10 cellular contexts compared by ENCODE assay signal in the genomic region with DNA sequence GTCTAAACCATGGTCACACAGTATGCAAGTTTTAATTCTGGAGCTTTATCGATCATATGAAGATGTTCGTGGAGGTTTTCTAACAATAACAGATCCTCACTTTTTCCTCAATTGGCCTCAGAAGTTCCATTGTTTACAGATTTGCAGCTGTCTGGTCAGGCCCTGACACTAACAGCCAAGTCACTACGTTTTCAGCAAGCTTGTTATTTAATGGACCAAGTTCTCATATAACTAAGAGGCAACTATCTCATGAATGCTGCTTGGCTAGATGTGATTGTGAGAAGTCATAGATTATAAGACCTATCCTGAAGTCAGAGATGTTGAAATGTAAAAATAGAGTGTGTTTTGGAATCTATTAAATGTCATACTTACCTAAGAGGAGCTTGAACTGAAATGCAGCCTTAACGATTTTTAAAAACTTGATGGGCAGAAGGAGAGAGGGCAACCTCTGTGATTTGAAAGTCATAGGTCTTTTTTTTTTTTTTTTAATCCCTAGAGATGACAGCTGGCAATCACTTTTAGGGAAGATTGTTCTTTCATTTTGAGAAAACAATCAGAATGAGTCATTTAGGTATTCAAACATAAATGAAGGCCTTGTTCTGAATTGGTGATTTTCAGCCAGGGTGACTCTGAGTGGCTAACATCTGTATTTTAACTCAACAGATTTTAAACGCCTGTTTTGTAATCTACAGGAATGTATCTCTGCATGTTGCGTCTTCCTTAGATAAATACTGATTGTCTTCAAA. TPM values are rescaled to one million over a fixed set of nuclear protein-coding genes. Genes with fewer than 3 reads are reported as not detected.
DNase-seq lines count a peak whose midpoint lies in the region; ATAC-seq, FAIRE-seq and TF ChIP-seq lines count a peak whose summit lies in the region.
"Had no signal": no experiment of that assay in that cellular context is flagged by ENCODE, and none has a peak within 500 bp of the region (broad histone marks: within the 10 kb centered on the region; RNA-seq: fewer than 3 reads in every experiment).

No MANE protein-coding gene starts in this region.

- H4K20me1 ChIP-seq in K562 (replicated peaks; ENCODE audit: control insufficient read depth, insufficient read depth, low read length) = no peaks in the 10 kb centered on the region

- BruUV-seq in K562 (replicated peaks; lab: Mats Ljungman, UMichigan) = no TSS peak

- H3K4me3 Mint-ChIP-seq in type B pancreatic cell = no peak overlapping the region

- no peak for TF ChIP-seq CTCF in left ventricle myocardium inferior (IDR thresholded peaks at IDR 0.05; ENCODE audit: borderline replicate concordance)
- no peak for TF ChIP-seq CTCF in K562 (IDR thresholded peaks at IDR 0.05 in 2 of 3, conservative IDR thresholded peaks at IDR 0.05 in 1 of 3; ENCODE audit: insufficient read depth in 2 of 3, low read depth in 1 of 3, low read length in 3 of 3)
- TF ChIP-seq CTCF in type B pancreatic cell (conservative IDR thresholded peaks at IDR 0.05) = no peak
- TF ChIP-seq CTCF in uterus (IDR thresholded peaks at IDR 0.05) = no peak

- H3K4me3 ChIP-seq in left ventricle myocardium inferior = no peak overlapping the region
- no peak overlapping the region for H3K4me3 ChIP-seq in K562
- H3K4me3 ChIP-seq in uterus = no peak overlapping the region

- H3K36me3 ChIP-seq in left ventricle myocardium inferior (no peaks in the 10 kb centered on the region), K562 (ENCODE audit: control insufficient read depth, insufficient read depth, low read length) (no peaks in the 10 kb centered on the region), uterus (no peaks in the 10 kb centered on the region)

- CTCF ChIA-PET in K562 (lab: Yijun Ruan, JAX; ENCODE audit: low intra/inter-chr PET ratio) = interaction anchor here (0.7 kb wide), 1 partner anchor 492 kb away, joined by 3 read pairs; no protein-coding TSS in a partner anchor

- peaks cover 4% of the 10 kb centered on the region for H3K9me3 Mint-ChIP-seq in type B pancreatic cell

- H3K27ac ChIP-seq in left ventricle myocardium inferior (replicated peaks) (peak overlapping the region; percentile 73), K562 (ENCODE audit: extremely low read depth, low read depth, low read length) (peak overlapping the region; percentile 12; the same call in 2 of the 3 replicates), uterus (no peak overlapping the region)

- no peaks in the 10 kb centered on the region for H3K36me3 Mint-ChIP-seq in type B pancreatic cell

- 44% methylated on average over 6 of the region's 6 CpGs for WGBS in K562 (ENCODE audit: insufficient coverage, low coverage, missing lambda C conversion rate)

- TF ChIP-seq POLR2A in K562 (conservative IDR thresholded peaks at IDR 0.05) (no peak), uterus (IDR thresholded peaks at IDR 0.05) (no peak)

- H3K27me3 ChIP-seq in left ventricle myocardium inferior (ENCODE audit: low read depth) (no peaks in the 10 kb centered on the region), K562 (ENCODE audit: control insufficient read depth in 2 of 2, insufficient read depth in 2 of 2, low read length in 2 of 2) (no peaks in the 10 kb centered on the region), uterus (no peaks in the 10 kb centered on the region)

- H3K27ac Mint-ChIP-seq in type B pancreatic cell = peak overlapping the region; percentile 9
- H3K27ac Mint-ChIP-seq: progenitor cell of endocrine pancreas had no signal

- no peaks in the 10 kb centered on the region for H3K9me1 ChIP-seq in K562 (ENCODE audit: control insufficient read depth, insufficient read depth, low read length)

- no peak for TF ChIP-seq EP300 in K562 (IDR thresholded peaks at IDR 0.05; ENCODE audit: low read length)

- H3K4me1 ChIP-seq in left ventricle myocardium inferior = peaks cover 63% of the 10 kb centered on the region
- H3K4me1 ChIP-seq in K562 (replicated peaks in 1 of 2; ENCODE audit: control insufficient read depth in 2 of 2, insufficient read depth in 2 of 2, low read length in 2 of 2) = peaks cover 4 to 56% of the 10 kb centered on the region in 2 experiments; a peak in 4 of 5 replicates
- H3K4me1 ChIP-seq in uterus = peaks cover 8 to 10% of the 10 kb centered on the region in 2 donors

- in situ Hi-C loops in K562 (cut with MboI) = no loop called here

- no peaks in the 10 kb centered on the region for H3K27me3 Mint-ChIP-seq in type B pancreatic cell
- H3K27me3 Mint-ChIP-seq: progenitor cell of endocrine pancreas had no signal

- no peaks in the 10 kb centered on the region for H3K9me3 ChIP-seq in left ventricle myocardium inferior (replicated peaks)
- H3K9me3 ChIP-seq in K562 (replicated peaks; ENCODE audit: control insufficient read depth, insufficient read depth, low read depth, low read length) = no peaks in the 10 kb centered on the region; the same call in 1 of the 2 replicates
- no peaks in the 10 kb centered on the region for H3K9me3 ChIP-seq in uterus

- H3K4me1 Mint-ChIP-seq in type B pancreatic cell (ENCODE audit: unreplicated experiment) = peaks cover 39% of the 10 kb centered on the region

- FAIRE-seq in K562 (lab: Jason Lieb, UNC) = peak; percentile 35

- H3K4me2 ChIP-seq in K562 (ENCODE audit: insufficient read depth, low read length) = no peak overlapping the region

- no peaks in the 10 kb centered on the region for H3K79me2 ChIP-seq in K562 (ENCODE audit: control insufficient read depth, insufficient read depth, low read length)

- intact Hi-C loops in left ventricle myocardium inferior (cut with micrococcal nuclease) = loop anchor here (10.0 kb wide), 1 partner anchor 62 kb away; the partner anchor contains the start of gene NAB1
- intact Hi-C loops in Right ventricle myocardium inferior (cut with DNase I) = loop anchor here (5.0 kb wide), 1 partner anchor 51 kb away; the partner anchor contains the start of gene NEMP2
- intact Hi-C loops in K562 (cut with micrococcal nuclease) = loop anchor here (5.0 kb wide), 1 partner anchor 51 kb away; the partner anchor contains the start of gene NEMP2
- intact Hi-C loops in uterus (cut with DNase I; ENCODE audit: low total_unique reads) = no loop called here

- H3K9ac ChIP-seq in K562 (ENCODE audit: insufficient read depth in 1 of 2, low read depth in 2 of 2, low read length in 2 of 2) = no peak overlapping the region; a peak in 1 of 4 replicates

- POLR2A ChIA-PET in K562 (lab: Yijun Ruan, JAX) = interaction anchor here (0.6 to 1.7 kb wide), 2 partner anchors 18 to 21 kb away, joined by 3 to 4 read pairs; no protein-coding TSS in a partner anchor

- H2AFZ ChIP-seq in K562 (ENCODE audit: low read depth, low read length) = peak overlapping the region; percentile 71

- ATAC-seq in Right ventricle myocardium inferior (no peak), HG02885 (IDR thresholded peaks at IDR 0.05; ENCODE audit: poor library complexity, unreplicated experiment) (peak; percentile 61), K562 (no peak), SK-N-SH treated with all-trans-retinoic acid at 6 μM for 48 hours (no peak)

- DNase-seq in left ventricle myocardium inferior (no peak), Right ventricle myocardium inferior (ENCODE audit: missing footprints) (no peak), K562 (ENCODE audit: extremely low read depth in 1 of 4, low spot score in 3 of 4) (no peak), type B pancreatic cell (ENCODE audit: extremely low spot score, unreplicated experiment) (no peak), cerebellar nuclear complex (lab: John Stamatoyannopoulos, UW) (no peak), uterus (no peak)
- DNase-seq: central memory CD4-positive, alpha-beta T cell had no signal

- TF ChIP-seq RAD21 in K562 (CRISPR knock-in tag; conservative IDR thresholded peaks at IDR 0.05 in 1 of 2, IDR thresholded peaks at IDR 0.05 in 1 of 2) = no peak

TF ChIP-seq in K562, 482 proteins besides CTCF, POLR2A, EP300 and RAD21 (continues in another document):
- TF ChIP-seq NFYB (IDR thresholded peaks at IDR 0.05; ENCODE audit: extremely low read depth, insufficient read length) = no peak

TF ChIP-seq in SK-N-SH treated with all-trans-retinoic acid at 6 μM for 48 hours, 23 proteins besides CTCF, POLR2A, EP300 and RAD21 (continues in another document):
- no peak for TF ChIP-seq CREB5 (CRISPR knock-in tag; IDR thresholded peaks at IDR 0.05; ENCODE audit: low read depth)
- no peak for TF ChIP-seq RARB (CRISPR knock-in tag; IDR thresholded peaks at IDR 0.05)
- no peak for TF ChIP-seq CSDC2 (CRISPR knock-in tag; IDR thresholded peaks at IDR 0.05)
- TF ChIP-seq TOX (CRISPR knock-in tag; IDR thresholded peaks at IDR 0.05; ENCODE audit: borderline replicate concordance) = no peak
- no peak for TF ChIP-seq ZFP30 (CRISPR knock-in tag; IDR thresholded peaks at IDR 0.05)

RNA-seq across cellular contexts. Expression of gene NEMP2, which starts 48.4 kb away (rescaled TPM):
- total RNA-seq in left ventricle myocardium inferior (1.5 TPM), Right ventricle myocardium inferior (3.5 TPM), K562 (2014; rRNA removed) (1.4 and 1.6 TPM in 2 replicates), K562 (2014; rRNA removed; fragmentation: Illumina TruSeq; extraction: Trizol) (1.7 and 3.0 TPM in 2 replicates), K562 (2015; rRNA removed; fragmentation: Illumina TruSeq; extraction: Trizol) (2.0 and 2.2 TPM in 2 replicates), K562 (2021) (2.4 and 3.3 TPM in 2 replicates), type B pancreatic cell (ENCODE audit: low replicate concordance) (5.8 and 7.2 TPM in 2 replicates), uterus (10 to 100 TPM in 1 of 4 donors, 1 to 10 TPM in 3; 2.0 to 16.5 (median 5.7) TPM)
- 6.9 and 7.5 TPM in 2 replicates for total RNA-seq in K562 (2011; cell fraction: chromatin; rRNA removed; ENCODE audit: low replicate concordance)
- total RNA-seq in K562 (2011; cell fraction: nucleolus; rRNA removed) = 3.7 and 4.3 TPM in 2 replicates
- 7.4 and 11.6 TPM in 2 replicates for total RNA-seq in K562 (2011; cell fraction: nucleoplasm; rRNA removed)
- polyA plus RNA-seq in K562 (2011; rRNA removed) (2.7 and 3.0 TPM in 2 replicates), K562 (2014; fragmentation: Illumina TruSeq; extraction: Trizol) (1.1 and 2.0 TPM in 2 replicates), K562 (2014; fragmentation: Nextera tagmentation; extraction: Ambion mirVana) (under 1 TPM; 0.32 to 0.36 TPM), K562 (2014; rRNA removed) (3.0 and 5.0 TPM in 2 replicates)
- polyA plus RNA-seq in K562 (2011; cell fraction: cytosol; rRNA removed) = 0.55 and 3.2 TPM in 2 replicates
- 1.9 and 2.0 TPM in 2 replicates for polyA plus RNA-seq in K562 (2011; cell fraction: nucleus; rRNA removed)
- polyA plus RNA-seq in K562 (2012) = 2.1 and 2.2 TPM in 2 replicates
- polyA minus RNA-seq in K562 (2011; rRNA and poly(A)+ RNA removed) = 9.7 and 10.6 TPM in 2 replicates
- polyA minus RNA-seq in K562 (2011; cell fraction: cytosol; rRNA and poly(A)+ RNA removed) = 3.1 and 3.5 TPM in 2 replicates
- 6.3 and 9.2 TPM in 2 replicates for polyA minus RNA-seq in K562 (2011; cell fraction: nucleus; rRNA and poly(A)+ RNA removed)

Comparison
In these comparisons a context has a peak if more than half of its experiments do, and no peak if none do; other contexts are left out.
1. H3K27ac ChIP-seq: peak in left ventricle myocardium inferior (single experiment) and K562 (single experiment); none in uterus (0 of 2).